8 cellular contexts compared by ENCODE assay signal in the genomic region with DNA sequence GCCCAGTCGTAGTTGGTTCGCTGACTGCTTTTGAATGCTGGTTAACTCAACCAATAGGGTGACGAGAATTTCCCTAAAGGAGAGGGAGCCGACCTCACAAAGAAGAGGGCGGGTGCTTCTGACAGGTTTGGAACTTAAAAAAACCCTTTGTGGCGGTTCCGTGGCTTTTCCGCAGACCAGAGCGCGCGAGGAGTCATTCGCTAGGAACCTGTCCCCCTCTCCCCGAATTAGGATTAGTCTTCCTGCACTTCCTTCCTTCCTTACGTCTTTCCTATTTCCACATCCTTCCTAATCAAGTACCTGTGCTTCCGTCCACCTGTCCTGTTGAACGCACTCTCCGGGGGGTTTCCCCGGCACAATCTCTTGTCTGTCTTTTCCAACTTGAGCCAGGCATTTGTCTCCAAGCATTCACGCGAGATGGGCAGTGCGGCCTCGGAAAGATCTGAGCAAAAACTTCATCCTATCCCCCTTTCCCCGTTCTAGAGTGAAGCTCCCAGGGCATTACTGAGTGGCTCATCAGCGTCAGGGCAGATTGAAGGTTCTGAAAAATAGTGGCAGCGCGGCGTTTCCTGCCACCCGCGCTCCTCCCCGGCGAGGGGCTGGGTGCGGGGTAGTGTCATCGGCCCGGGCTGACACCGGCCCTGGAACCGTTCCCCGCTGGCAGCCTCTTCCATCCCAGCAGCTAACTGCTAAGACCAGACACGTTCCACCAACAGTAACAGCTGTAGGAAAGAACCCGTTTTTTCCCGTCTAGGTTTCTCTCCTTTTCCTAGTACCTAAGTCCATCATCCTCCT. TPM values are rescaled to one million over a fixed set of nuclear protein-coding genes. Genes with fewer than 3 reads are reported as not detected.
A peak's percentile ranks its signal among the peaks of the same experiment; 100 is the strongest.
DNase-seq lines count a peak whose midpoint lies in the region; ATAC-seq and TF ChIP-seq lines count a peak whose summit lies in the region.

No MANE protein-coding gene starts in this region.

- H3K4me1 ChIP-seq in thymus (ENCODE audit: control insufficient read depth, insufficient read depth, low read length), result peaks cover 2% of the 10 kb centered on the region

- intact Hi-C loops in head of caudate nucleus (cut with DNase I), result no loop called here

- H3K9me3 Mint-ChIP-seq in activated naive CD8-positive, alpha-beta T cell treated with anti-CD3 and anti-CD28 coated beads for 36 hours, result no peaks in the 10 kb centered on the region
- H3K9me3 Mint-ChIP-seq in osteocyte (ENCODE audit: unreplicated experiment), result no peaks in the 10 kb centered on the region

- under 1% methylated on average over 40 of the region's 40 CpGs for whole genome bisulfite sequencing in thymus

- peak overlapping the region; percentile 97 for H3K27ac Mint-ChIP-seq in activated naive CD8-positive, alpha-beta T cell treated with anti-CD3 and anti-CD28 coated beads for 36 hours
- H3K27ac Mint-ChIP-seq in osteocyte (ENCODE audit: unreplicated experiment), result peak overlapping the region; percentile 97

- H3K27ac ChIP-seq in thymus (ENCODE audit: low read depth), result peak overlapping the region; percentile 96

- H3K4me3 ChIP-seq in thymus (ENCODE audit: low read length), result peak overlapping the region; percentile 95

- H3K27me3 ChIP-seq in thymus (ENCODE audit: control insufficient read depth, insufficient read depth), result no peaks in the 10 kb centered on the region

- H3K36me3 Mint-ChIP-seq in activated naive CD8-positive, alpha-beta T cell treated with anti-CD3 and anti-CD28 coated beads for 36 hours, result peaks cover 3% of the 10 kb centered on the region
- H3K36me3 Mint-ChIP-seq in osteocyte (ENCODE audit: unreplicated experiment), result no peaks in the 10 kb centered on the region

- H3K4me1 Mint-ChIP-seq in activated naive CD8-positive, alpha-beta T cell treated with anti-CD3 and anti-CD28 coated beads for 36 hours, result peaks cover 22% of the 10 kb centered on the region
- peaks cover 28% of the 10 kb centered on the region for H3K4me1 Mint-ChIP-seq in osteocyte (ENCODE audit: unreplicated experiment)

- ATAC-seq in HG02610 (IDR thresholded peaks at IDR 0.05; ENCODE audit: unreplicated experiment), result peak; percentile 84

- H3K9me3 ChIP-seq in thymus (ENCODE audit: control insufficient read depth), result no peaks in the 10 kb centered on the region

- CTCF ChIA-PET in GM10248 (lab: Yijun Ruan, JAX), result no interaction called here

- H3K36me3 ChIP-seq in thymus (ENCODE audit: control insufficient read depth, insufficient read depth), result no peaks in the 10 kb centered on the region

- H3K27me3 Mint-ChIP-seq in activated naive CD8-positive, alpha-beta T cell treated with anti-CD3 and anti-CD28 coated beads for 36 hours, result no peaks in the 10 kb centered on the region
- no peaks in the 10 kb centered on the region for H3K27me3 Mint-ChIP-seq in osteocyte (ENCODE audit: unreplicated experiment)

- POLR2A ChIA-PET in GM10248 (lab: Yijun Ruan, JAX), result interaction anchor here (0.6 to 0.8 kb wide), 2 partner anchors 13 to 1318 kb away, joined by 3 to 5 read pairs; no protein-coding TSS in a partner anchor

- DNase-seq in GM10248 (ENCODE audit: extremely low spot score), result peak; percentile 90
- DNase-seq in NCI-H1092 (lab: John Stamatoyannopoulos, UW), result peak; percentile 94
- DNase-seq in SKM-1 (lab: John Stamatoyannopoulos, UW; ENCODE audit: unreplicated experiment), result peak; percentile 95
- peak; percentile 74 for DNase-seq in activated naive CD8-positive, alpha-beta T cell treated with anti-CD3 and anti-CD28 coated beads for 36 hours
- peak; percentile 69 to 98 (median 91) for DNase-seq in head of caudate nucleus
- peak; percentile 91 for DNase-seq in osteocyte (ENCODE audit: extremely low spot score, unreplicated experiment)

- TF ChIP-seq CTCF in GM10248 (IDR thresholded peaks at IDR 0.05; ENCODE audit: control extremely low read depth, extremely low read depth, low read depth, missing control alignments) (no peak), osteocyte (IDR thresholded peaks at IDR 0.05) (no peak)

- H3K4me3 Mint-ChIP-seq in activated naive CD8-positive, alpha-beta T cell treated with anti-CD3 and anti-CD28 coated beads for 36 hours, result peak overlapping the region; percentile 86
- peak overlapping the region; percentile 96 for H3K4me3 Mint-ChIP-seq in osteocyte (ENCODE audit: unreplicated experiment)

RNA-seq across cellular contexts. Expression of a gene that starts 1.5 kb away (rescaled TPM):
- 10 to 100 TPM; 11.9 to 14.2 TPM for total RNA-seq in activated naive CD8-positive, alpha-beta T cell treated with anti-CD3 and anti-CD28 coated beads for 36 hours
- 32.2 and 34.8 TPM in 2 replicates for total RNA-seq in osteocyte
- 16.8 TPM for polyA plus RNA-seq in thymus

Comparison
In these comparisons a context has a peak if more than half of its experiments do, and no peak if none do; other contexts are left out.
1. Peak in every context shown above with its lines: DNase-seq, ATAC-seq, H3K4me3 ChIP-seq and H3K27ac ChIP-seq.